Comparison of ENCODE assay signal across 1 cellular context in genomic region chr3:172478116-172478515, GRCh38.
TF ChIP-seq lines count a peak whose summit lies in the region.

No MANE protein-coding gene starts in this region.

TF ChIP-seq in WTC11, 78 proteins besides CTCF, POLR2A, EP300 and RAD21 (continued from another document):
- no peak for TF ChIP-seq ZNF512 (CRISPR knock-in tag; IDR thresholded peaks at IDR 0.05; ENCODE audit: borderline replicate concordance)
